Comparison of ENCODE assay signal across 15 cellular contexts in genomic region chr1:82578086-82578726, GRCh38.
"Had no signal": no experiment of that assay in that cellular context is flagged by ENCODE, and none has a peak within 500 bp of the region (broad histone marks: within the 10 kb centered on the region; RNA-seq: fewer than 3 reads in every experiment).

No MANE protein-coding gene starts in this region.

- H3K36me3 ChIP-seq: gastrocnemius medialis, left ventricle myocardium inferior, ovary, stomach, tibial nerve had no signal

- H3K9me3 ChIP-seq: gastrocnemius medialis, ovary, stomach, tibial nerve had no signal

- H3K27ac ChIP-seq: gastrocnemius medialis, left ventricle myocardium inferior, ovary, stomach, tibial nerve had no signal

- H3K4me3 ChIP-seq: gastrocnemius medialis, left ventricle myocardium inferior, ovary, stomach, tibial nerve had no signal

- H3K27me3 ChIP-seq: gastrocnemius medialis, ovary, stomach, tibial nerve had no signal

- H3K4me1 ChIP-seq: left ventricle myocardium inferior, stomach, tibial nerve had no signal

- DNase-seq: activated CD4-positive, alpha-beta T cell treated with anti-CD3 and anti-CD28 coated beads, Interleukin-2, amount 50 U/mL, for 48 hours; activated CD4-positive, CD25-positive, alpha-beta regulatory T cell treated with anti-CD3 and anti-CD28 coated beads, Interleukin-2, amount 50 U/mL, for 72 hours; activated CD8-positive, alpha-beta memory T cell treated with anti-CD3 and anti-CD28 coated beads, Interleukin-2, amount 10 ng/mL, durations not matched to agents 7 days and 5 days; activated effector memory CD4-positive, alpha-beta T cell treated with Interleukin-2 at 50 U/mL for 16 hours; activated T-cell treated with anti-CD3 and anti-CD28 coated beads, Interleukin-2, amount 50 U/mL, for 24 hours; amniotic stem cell; cortex of kidney; effector CD8-positive, alpha-beta T cell; gastrocnemius medialis; left ventricle myocardium inferior; mesendoderm; ovary; stimulated activated CD4-positive, alpha-beta T cell treated with anti-CD3 and anti-CD28 coated beads, Interleukin-15, amount 100 ng/mL, for 24 hours; stomach had no signal
